5 cellular contexts compared by ENCODE assay signal in genomic region chr3:47505267-47505666, GRCh38. TPM values are rescaled to one million over a fixed set of nuclear protein-coding genes. Genes with fewer than 3 reads are reported as not detected.
DNase-seq lines count a peak whose midpoint lies in the region; ATAC-seq, FAIRE-seq and TF ChIP-seq lines count a peak whose summit lies in the region.
"Not testable (repeated sequence)": the region's sequence is repeated elsewhere in the genome, so short reads cannot be mapped to it uniquely, and the experiment has no call there.

No MANE protein-coding gene starts in this region.

- H2BK120ac ChIP-seq in IMR-90 (ENCODE audit: low read depth, low read length) = not testable (repeated sequence)

- H3K14ac ChIP-seq in IMR-90 (replicated peaks; ENCODE audit: low read depth, low read length) = not testable (repeated sequence)

- not testable (repeated sequence) for H3K9me3 ChIP-seq in IMR-90 (ENCODE audit: control insufficient read depth, insufficient read depth, low read length); K562 (replicated peaks; ENCODE audit: control insufficient read depth, insufficient read depth, low read depth, low read length); HepG2 (ENCODE audit: low read length); spleen

- H2BK5ac ChIP-seq in IMR-90 (ENCODE audit: low read depth, low read length, poor library complexity, severe bottlenecking) = not testable (repeated sequence)

- peaks cover 75% of the 10 kb centered on the region for H3K36me3 Mint-ChIP-seq in GM23338 (ENCODE audit: low read depth)

- not testable (repeated sequence) for H4K8ac ChIP-seq in IMR-90 (ENCODE audit: low read depth in 2 of 2, low read length in 2 of 2)

- TF ChIP-seq EP300 in K562 (IDR thresholded peaks at IDR 0.05; ENCODE audit: low read length); HepG2 (IDR thresholded peaks at IDR 0.05; ENCODE audit: low read depth in 2 of 2, low read length in 2 of 2); HepG2 (CRISPR knock-in tag; IDR thresholded peaks at IDR 0.05; ENCODE audit: borderline replicate concordance): not testable (repeated sequence)

- not testable (repeated sequence) for H3K27me3 ChIP-seq in GM23338 (ENCODE audit: insufficient read depth); IMR-90 (ENCODE audit: control insufficient read depth, insufficient read depth, low read length); K562 (ENCODE audit: control insufficient read depth in 2 of 2, insufficient read depth in 2 of 2, low read length in 2 of 2); HepG2 (ENCODE audit: control insufficient read depth in 1 of 2, insufficient read depth in 2 of 2, low read length in 2 of 2); spleen (replicated peaks in 1 of 7)

- WGBS in IMR-90 (ENCODE audit: extremely low coverage in 2 of 2, insufficient read length in 1 of 2), 2 experiments = no CpG with 5 or more reads among the region's 6 CpGs
- WGBS in K562 (ENCODE audit: insufficient coverage, low coverage, missing lambda C conversion rate) = 94% methylated on average over 6 of the region's 6 CpGs
- 97% methylated on average over 6 of the region's 6 CpGs for WGBS in HepG2 (ENCODE audit: low lambda C conversion rate)
- 95 to 99% (median 97%) methylated on average over 6 of the region's 6 CpGs for WGBS in spleen, 5 donors

- H3K36me3 ChIP-seq in GM23338 (ENCODE audit: insufficient read depth) (peaks cover 34% of the 10 kb centered on the region), IMR-90 (ENCODE audit: control insufficient read depth, insufficient read depth, low read length) (peaks cover 36% of the 10 kb centered on the region), K562 (ENCODE audit: control insufficient read depth, insufficient read depth, low read length) (peaks cover 76% of the 10 kb centered on the region), HepG2 (replicated peaks in 1 of 2; ENCODE audit: control insufficient read depth in 1 of 2, insufficient read depth in 2 of 2, low read length in 2 of 2) (peaks cover 19 to 37% of the 10 kb centered on the region in 2 experiments; a peak in 4 of 5 replicates), spleen (peaks cover 0 to 99% (median 65%) of the 10 kb centered on the region in 6 donors)

- H4K5ac ChIP-seq in IMR-90 (ENCODE audit: low read depth, low read length) = not testable (repeated sequence)

- FAIRE-seq in K562 (lab: Jason Lieb, UNC); HepG2 (lab: Jason Lieb, UNC): not testable (repeated sequence)

- not testable (repeated sequence) for H4K20me1 ChIP-seq in GM23338 (replicated peaks; ENCODE audit: insufficient read depth); IMR-90 (ENCODE audit: insufficient read depth, low read length); K562 (replicated peaks; ENCODE audit: control insufficient read depth, insufficient read depth, low read length); HepG2 (ENCODE audit: insufficient read depth, low read length)

- not testable (repeated sequence) for DNase-seq in GM23338 (ENCODE audit: low spot score); IMR-90; K562 (ENCODE audit: extremely low read depth in 1 of 4, low spot score in 3 of 4); HepG2 (ENCODE audit: low spot score)
- peak; percentile 5 for DNase-seq in spleen

- BruUV-seq in IMR-90 (replicated peaks; lab: Mats Ljungman, UMichigan); K562 (replicated peaks; lab: Mats Ljungman, UMichigan); HepG2 (replicated peaks; lab: Mats Ljungman, UMichigan): not testable (repeated sequence)

- peaks cover 7 to 18% of the 10 kb centered on the region in 2 experiments; a peak in 3 of 4 replicates for H3K79me1 ChIP-seq in IMR-90 (ENCODE audit: low read depth in 1 of 2, low read length in 2 of 2)

- not testable (repeated sequence) for H3K9ac ChIP-seq in IMR-90 (ENCODE audit: low read depth, low read length); K562 (ENCODE audit: insufficient read depth in 1 of 2, low read depth in 2 of 2, low read length in 2 of 2); HepG2 (ENCODE audit: insufficient read depth, low read depth, low read length)

- H3K27ac Mint-ChIP-seq in GM23338 = not testable (repeated sequence)

- peaks cover 19% of the 10 kb centered on the region for H3K4me1 ChIP-seq in GM23338 (ENCODE audit: insufficient read depth)
- not testable (repeated sequence) for H3K4me1 ChIP-seq in IMR-90 (ENCODE audit: control insufficient read depth, insufficient read depth, low read length); HepG2 (ENCODE audit: insufficient read depth, low read length); spleen
- H3K4me1 ChIP-seq in K562 (replicated peaks in 1 of 2; ENCODE audit: control insufficient read depth in 2 of 2, insufficient read depth in 2 of 2, low read length in 2 of 2) = peaks cover 14 to 17% of the 10 kb centered on the region in 2 experiments; a peak in 4 of 5 replicates

- H3F3A ChIP-seq in GM23338 (replicated peaks; ENCODE audit: low read depth) = not testable (repeated sequence)

- not testable (repeated sequence) for TF ChIP-seq CTCF in GM23338 (conservative IDR thresholded peaks at IDR 0.05; ENCODE audit: low read depth in 2 of 2); IMR-90 (conservative IDR thresholded peaks at IDR 0.05; ENCODE audit: low read depth, low read length); K562 (IDR thresholded peaks at IDR 0.05 in 2 of 3, conservative IDR thresholded peaks at IDR 0.05 in 1 of 3; ENCODE audit: insufficient read depth in 2 of 3, low read depth in 1 of 3, low read length in 3 of 3); HepG2 (CRISPR knock-in tag; IDR thresholded peaks at IDR 0.05); spleen (IDR thresholded peaks at IDR 0.05 in 8 of 11, conservative IDR thresholded peaks at IDR 0.05 in 3 of 11)

- H3K18ac ChIP-seq in IMR-90 (ENCODE audit: low read depth, low read length) = not testable (repeated sequence)

- H2AK5ac ChIP-seq in IMR-90 (ENCODE audit: low read depth, low read length) = not testable (repeated sequence)

- intact Hi-C loops in IMR-90 (cut with micrococcal nuclease); K562 (cut with micrococcal nuclease); HepG2 (cut with micrococcal nuclease; ENCODE audit: unreplicated experiment); spleen (cut with DNase I; ENCODE audit: low total_unique reads): not testable (repeated sequence)

- H2BK20ac ChIP-seq in IMR-90 (ENCODE audit: low read depth, low read length) = not testable (repeated sequence)

- H4K91ac ChIP-seq in IMR-90 (ENCODE audit: insufficient read depth, low read depth, low read length) = not testable (repeated sequence)

- not testable (repeated sequence) for H3K4me3 Mint-ChIP-seq in GM23338

- not testable (repeated sequence) for H3K9me2 ChIP-seq in GM23338 (ENCODE audit: insufficient read depth)

- H3K9me1 ChIP-seq in IMR-90 (ENCODE audit: insufficient read depth, low read length); K562 (ENCODE audit: control insufficient read depth, insufficient read depth, low read length): not testable (repeated sequence)

- CTCF ChIA-PET in IMR-90 (lab: Yijun Ruan, JAX); HepG2 (lab: Yijun Ruan, JAX; ENCODE audit: low intra/inter-chr PET ratio, low total read pairs): not testable (repeated sequence)
- CTCF ChIA-PET in K562 (lab: Yijun Ruan, JAX; ENCODE audit: low intra/inter-chr PET ratio) = interaction anchor here (0.6 kb wide), 1 partner anchor 17 kb away, joined by 3 read pairs; no protein-coding TSS in a partner anchor

- H2AK9ac ChIP-seq in IMR-90 (replicated peaks; ENCODE audit: low read depth, low read length, poor library complexity) = not testable (repeated sequence)

- peaks cover 13% of the 10 kb centered on the region; the same call in 1 of the 2 replicates for H3K79me2 ChIP-seq in GM23338 (replicated peaks; ENCODE audit: insufficient read depth)
- not testable (repeated sequence) for H3K79me2 ChIP-seq in K562 (ENCODE audit: control insufficient read depth, insufficient read depth, low read length); HepG2 (ENCODE audit: insufficient read depth, low read length)

- not testable (repeated sequence) for H3K23ac ChIP-seq in IMR-90 (ENCODE audit: low read depth, low read length)

- H3K27me3 Mint-ChIP-seq in GM23338 (ENCODE audit: insufficient read depth, low read depth, poor library complexity) = not testable (repeated sequence)

- in situ Hi-C loops in IMR-90 (cut with MboI; ENCODE audit: low sequenced_read_pairs); K562 (cut with MboI); HepG2 (cut with HindIII; ENCODE audit: extremely low pct_ligation_motif_present, low pct_unique_long_range_greater_than_20kb): not testable (repeated sequence)

- not testable (repeated sequence) for H3K9me3 Mint-ChIP-seq in GM23338

- H3K56ac ChIP-seq in IMR-90 (ENCODE audit: extremely low read depth, insufficient read depth, low read length) = not testable (repeated sequence)

- peaks cover 20% of the 10 kb centered on the region for H3K4me1 Mint-ChIP-seq in GM23338

- H3K4me3 ChIP-seq in GM23338; IMR-90 (ENCODE audit: insufficient read depth, low read depth, low read length); K562; HepG2 (replicated peaks in 1 of 3; ENCODE audit: insufficient read depth in 1 of 3, low read depth in 2 of 3, low read length in 3 of 3); spleen: not testable (repeated sequence)

- H3K4me2 ChIP-seq in GM23338; IMR-90 (ENCODE audit: low read depth, low read length); K562 (ENCODE audit: insufficient read depth, low read length); HepG2 (ENCODE audit: low read depth, low read length): not testable (repeated sequence)

- not testable (repeated sequence) for TF ChIP-seq POLR2A in IMR-90 (IDR thresholded peaks at IDR 0.05; ENCODE audit: low read depth, low read length); K562 (conservative IDR thresholded peaks at IDR 0.05); HepG2 (IDR thresholded peaks at IDR 0.05; ENCODE audit: insufficient read depth in 1 of 2, low read depth in 2 of 2, low read length in 2 of 2); spleen (IDR thresholded peaks at IDR 0.05)

- peak overlapping the region; percentile 81 for H3K27ac ChIP-seq in GM23338 (ENCODE audit: low read depth)
- not testable (repeated sequence) for H3K27ac ChIP-seq in IMR-90 (ENCODE audit: insufficient read depth, low read length); K562 (ENCODE audit: extremely low read depth, low read depth, low read length); HepG2 (ENCODE audit: extremely low read length, insufficient read depth, low read length); spleen

- H2BK15ac ChIP-seq in IMR-90 (ENCODE audit: low read depth, low read length) = not testable (repeated sequence)

- not testable (repeated sequence) for H2AFZ ChIP-seq in GM23338; IMR-90 (replicated peaks; ENCODE audit: low read length, poor library complexity); K562 (ENCODE audit: low read depth, low read length); HepG2 (ENCODE audit: low read length)

- dilution Hi-C loops in IMR-90 (cut with HindIII; ENCODE audit: low sequenced_read_pairs, unreplicated experiment) = not testable (repeated sequence)

- not testable (repeated sequence) for TF ChIP-seq RAD21 in IMR-90 (IDR thresholded peaks at IDR 0.05; ENCODE audit: low read length); K562 (CRISPR knock-in tag; conservative IDR thresholded peaks at IDR 0.05 in 1 of 2, IDR thresholded peaks at IDR 0.05 in 1 of 2); HepG2 (CRISPR knock-in tag; IDR thresholded peaks at IDR 0.05)

- not testable (repeated sequence) for ATAC-seq in GM23338; IMR-90 (ENCODE audit: low read depth); K562; HepG2

- not testable (repeated sequence) for H3K4ac ChIP-seq in IMR-90 (ENCODE audit: low read depth, low read length)

- POLR2A ChIA-PET in IMR-90 (lab: Charles Lee; ENCODE audit: unreplicated experiment); HepG2 (lab: Yijun Ruan, JAX): not testable (repeated sequence)
- POLR2A ChIA-PET in K562 (lab: Yijun Ruan, JAX) = interaction anchor here (1.4 to 2.0 kb wide), 3 partner anchors 10 to 26 kb away, joined by 5 to 7 read pairs (median 6); no protein-coding TSS in a partner anchor

RNA-seq across cellular contexts. Expression of gene ELP6, which starts 8.2 kb away (rescaled TPM):
- 33.7 and 40.5 TPM in 2 replicates for total RNA-seq in GM23338 (2014; rRNA removed; shearing (Covaris generic))
- polyA plus RNA-seq in GM23338 (2016; fragmentation: Nextera tagmentation; extraction: Ambion mirVana) (41.6 and 42.8 TPM in 2 replicates), IMR-90 (2012; rRNA removed) (44.9 and 49.4 TPM in 2 replicates), K562 (2011; rRNA removed) (166 and 198 TPM in 2 replicates), K562 (2014; fragmentation: Illumina TruSeq; extraction: Trizol) (77.7 and 80.1 TPM in 2 replicates), K562 (2014; fragmentation: Nextera tagmentation; extraction: Ambion mirVana) (100 to 1,000 TPM in 1 of 2 experiments, 10 to 100 TPM in 1; 86.1 to 136 TPM), K562 (2014; rRNA removed) (104 and 123 TPM in 2 replicates), HepG2 (2011; rRNA removed) (43.6 and 49.3 TPM in 2 replicates), spleen (10 to 100 TPM; 24.8 to 35.6 (median 30.4) TPM)
- total RNA-seq in IMR-90 (2012; rRNA removed) (26.1 and 31.4 TPM in 2 replicates), K562 (2014; rRNA removed) (76.9 and 81.2 TPM in 2 replicates), K562 (2014; rRNA removed; fragmentation: Illumina TruSeq; extraction: Trizol) (70.8 and 83.3 TPM in 2 replicates), K562 (2015; rRNA removed; fragmentation: Illumina TruSeq; extraction: Trizol) (79.4 and 82.9 TPM in 2 replicates), K562 (2021) (76.9 and 77.0 TPM in 2 replicates), HepG2 (2016; rRNA removed; fragmentation: Illumina TruSeq; extraction: Trizol) (38.6 and 45.0 TPM in 2 replicates), spleen (10 to 100 TPM; 16.6 to 31.9 (median 24.2) TPM)
- polyA plus RNA-seq in IMR-90 (2012; cell fraction: cytosol; rRNA removed) = 53.8 and 59.8 TPM in 2 replicates
- polyA plus RNA-seq in IMR-90 (2012; cell fraction: nucleus; rRNA removed; ENCODE audit: low replicate concordance) = 38.9 and 42.4 TPM in 2 replicates
- 150 and 300 TPM in 2 replicates for total RNA-seq in K562 (2011; cell fraction: chromatin; rRNA removed; ENCODE audit: low replicate concordance)
- 278 and 303 TPM in 2 replicates for total RNA-seq in K562 (2011; cell fraction: nucleolus; rRNA removed)
- 246 and 254 TPM in 2 replicates for total RNA-seq in K562 (2011; cell fraction: nucleoplasm; rRNA removed)
- polyA plus RNA-seq in K562 (2011; cell fraction: cytosol; rRNA removed) = 146 and 171 TPM in 2 replicates
- polyA plus RNA-seq in K562 (2011; cell fraction: nucleus; rRNA removed) = 119 and 128 TPM in 2 replicates
- 60.3 and 72.1 TPM in 2 replicates for polyA plus RNA-seq in K562 (2012)
- polyA minus RNA-seq in K562 (2011; rRNA and poly(A)+ RNA removed) = 111 and 112 TPM in 2 replicates
- polyA minus RNA-seq in K562 (2011; cell fraction: cytosol; rRNA and poly(A)+ RNA removed) = 39.2 and 49.7 TPM in 2 replicates
- 104 and 153 TPM in 2 replicates for polyA minus RNA-seq in K562 (2011; cell fraction: nucleus; rRNA and poly(A)+ RNA removed)
- total RNA-seq in HepG2 (2016; cell fraction: cytosol; rRNA removed; fragmentation: Illumina TruSeq; extraction: Trizol; ENCODE audit: low read depth) = 21.1 and 22.8 TPM in 2 replicates
- 40.9 and 43.5 TPM in 2 replicates for total RNA-seq in HepG2 (2016; cell fraction: insoluble cytoplasmic fraction; rRNA removed; fragmentation: Illumina TruSeq; extraction: Trizol)
- 31.1 and 33.1 TPM in 2 replicates for total RNA-seq in HepG2 (2016; cell fraction: membrane; rRNA removed; fragmentation: Illumina TruSeq; extraction: Trizol)
- total RNA-seq in HepG2 (2016; cell fraction: nucleus; rRNA removed; fragmentation: Illumina TruSeq; extraction: Trizol) = 35.1 and 40.6 TPM in 2 replicates
- polyA plus RNA-seq in HepG2 (2011; cell fraction: cytosol; rRNA removed) = 48.6 and 55.2 TPM in 2 replicates
- 27.3 and 28.8 TPM in 2 replicates for polyA plus RNA-seq in HepG2 (2011; cell fraction: nucleus; rRNA removed)
- 15.1 and 17.2 TPM in 2 replicates for polyA plus RNA-seq in HepG2 (2012)
- polyA plus RNA-seq in HepG2 (2016; cell fraction: cytosol; fragmentation: Illumina TruSeq; extraction: Trizol; ENCODE audit: low read depth) = 15.9 and 19.1 TPM in 2 replicates
- 46.8 and 48.4 TPM in 2 replicates for polyA plus RNA-seq in HepG2 (2016; cell fraction: insoluble cytoplasmic fraction; fragmentation: Illumina TruSeq; extraction: Trizol; ENCODE audit: low read depth)
- polyA plus RNA-seq in HepG2 (2016; cell fraction: membrane; fragmentation: Illumina TruSeq; extraction: Trizol; ENCODE audit: low read depth) = 23.9 and 24.2 TPM in 2 replicates
- polyA plus RNA-seq in HepG2 (2016; cell fraction: nucleus; fragmentation: Illumina TruSeq; extraction: Trizol; ENCODE audit: insufficient read depth, low read depth) = 63.6 and 69.2 TPM in 2 replicates
- polyA minus RNA-seq in HepG2 (2011; rRNA and poly(A)+ RNA removed; ENCODE audit: low replicate concordance) = 60.8 and 110 TPM in 2 replicates
- polyA minus RNA-seq in HepG2 (2011; cell fraction: cytosol; rRNA and poly(A)+ RNA removed) = 12.7 and 18.2 TPM in 2 replicates
- 49.6 and 56.1 TPM in 2 replicates for polyA minus RNA-seq in HepG2 (2011; cell fraction: nucleus; rRNA and poly(A)+ RNA removed)

RNA-seq across cellular contexts. Expression of gene SCAP, which starts 29.5 kb away (rescaled TPM):
- 122 and 141 TPM in 2 replicates for total RNA-seq in GM23338 (2014; rRNA removed; shearing (Covaris generic))
- polyA plus RNA-seq in GM23338 (2016; fragmentation: Nextera tagmentation; extraction: Ambion mirVana) = 30.7 and 35.5 TPM in 2 replicates
- 30.8 and 34.6 TPM in 2 replicates for total RNA-seq in IMR-90 (2012; rRNA removed)
- 25.3 and 27.8 TPM in 2 replicates for polyA plus RNA-seq in IMR-90 (2012; rRNA removed)
- 18.6 and 28.9 TPM in 2 replicates for polyA plus RNA-seq in IMR-90 (2012; cell fraction: cytosol; rRNA removed)
- polyA plus RNA-seq in IMR-90 (2012; cell fraction: nucleus; rRNA removed; ENCODE audit: low replicate concordance) = 44.0 and 90.8 TPM in 2 replicates
- 248 and 515 TPM in 2 replicates for total RNA-seq in K562 (2011; cell fraction: chromatin; rRNA removed; ENCODE audit: low replicate concordance)
- total RNA-seq in K562 (2011; cell fraction: nucleolus; rRNA removed) = 301 and 313 TPM in 2 replicates
- 253 and 254 TPM in 2 replicates for total RNA-seq in K562 (2011; cell fraction: nucleoplasm; rRNA removed)
- 60.7 and 87.6 TPM in 2 replicates for total RNA-seq in K562 (2014; rRNA removed)
- total RNA-seq in K562 (2014; rRNA removed; fragmentation: Illumina TruSeq; extraction: Trizol) = 29.7 and 37.8 TPM in 2 replicates
- 34.6 and 36.5 TPM in 2 replicates for total RNA-seq in K562 (2015; rRNA removed; fragmentation: Illumina TruSeq; extraction: Trizol)
- 97.1 and 104 TPM in 2 replicates for total RNA-seq in K562 (2021)
- polyA plus RNA-seq in K562 (2011; rRNA removed) = 31.3 and 55.8 TPM in 2 replicates
- polyA plus RNA-seq in K562 (2011; cell fraction: cytosol; rRNA removed) = 39.6 and 62.6 TPM in 2 replicates
- 124 and 159 TPM in 2 replicates for polyA plus RNA-seq in K562 (2011; cell fraction: nucleus; rRNA removed)
- polyA plus RNA-seq in K562 (2012) = 68.9 and 85.0 TPM in 2 replicates
- 48.2 and 61.1 TPM in 2 replicates for polyA plus RNA-seq in K562 (2014; fragmentation: Illumina TruSeq; extraction: Trizol)
- 1 to 10 TPM; 2.6 to 3.2 TPM for polyA plus RNA-seq in K562 (2014; fragmentation: Nextera tagmentation; extraction: Ambion mirVana)
- 43.7 and 47.9 TPM in 2 replicates for polyA plus RNA-seq in K562 (2014; rRNA removed)
- 74.0 and 80.8 TPM in 2 replicates for polyA minus RNA-seq in K562 (2011; rRNA and poly(A)+ RNA removed)
- 83.2 and 91.7 TPM in 2 replicates for polyA minus RNA-seq in K562 (2011; cell fraction: cytosol; rRNA and poly(A)+ RNA removed)
- polyA minus RNA-seq in K562 (2011; cell fraction: nucleus; rRNA and poly(A)+ RNA removed) = 53.2 and 90.0 TPM in 2 replicates
- 24.0 and 53.3 TPM in 2 replicates for total RNA-seq in HepG2 (2016; rRNA removed; fragmentation: Illumina TruSeq; extraction: Trizol)
- 52.3 and 54.3 TPM in 2 replicates for total RNA-seq in HepG2 (2016; cell fraction: cytosol; rRNA removed; fragmentation: Illumina TruSeq; extraction: Trizol; ENCODE audit: low read depth)
- 21.9 and 52.8 TPM in 2 replicates for total RNA-seq in HepG2 (2016; cell fraction: insoluble cytoplasmic fraction; rRNA removed; fragmentation: Illumina TruSeq; extraction: Trizol)
- 34.5 and 35.0 TPM in 2 replicates for total RNA-seq in HepG2 (2016; cell fraction: membrane; rRNA removed; fragmentation: Illumina TruSeq; extraction: Trizol)
- 54.5 and 63.6 TPM in 2 replicates for total RNA-seq in HepG2 (2016; cell fraction: nucleus; rRNA removed; fragmentation: Illumina TruSeq; extraction: Trizol)
- 40.4 and 58.7 TPM in 2 replicates for polyA plus RNA-seq in HepG2 (2011; rRNA removed)
- polyA plus RNA-seq in HepG2 (2011; cell fraction: cytosol; rRNA removed) = 31.5 and 35.0 TPM in 2 replicates
- polyA plus RNA-seq in HepG2 (2011; cell fraction: nucleus; rRNA removed) = 134 and 142 TPM in 2 replicates
- 70.2 and 73.6 TPM in 2 replicates for polyA plus RNA-seq in HepG2 (2012)
- 6.4 and 7.0 TPM in 2 replicates for polyA plus RNA-seq in HepG2 (2016; cell fraction: cytosol; fragmentation: Illumina TruSeq; extraction: Trizol; ENCODE audit: low read depth)
- 18.1 and 20.4 TPM in 2 replicates for polyA plus RNA-seq in HepG2 (2016; cell fraction: insoluble cytoplasmic fraction; fragmentation: Illumina TruSeq; extraction: Trizol; ENCODE audit: low read depth)
- polyA plus RNA-seq in HepG2 (2016; cell fraction: membrane; fragmentation: Illumina TruSeq; extraction: Trizol; ENCODE audit: low read depth) = 15.1 and 16.0 TPM in 2 replicates
- 85.3 and 87.4 TPM in 2 replicates for polyA plus RNA-seq in HepG2 (2016; cell fraction: nucleus; fragmentation: Illumina TruSeq; extraction: Trizol; ENCODE audit: insufficient read depth, low read depth)
- 122 and 226 TPM in 2 replicates for polyA minus RNA-seq in HepG2 (2011; rRNA and poly(A)+ RNA removed; ENCODE audit: low replicate concordance)
- polyA minus RNA-seq in HepG2 (2011; cell fraction: cytosol; rRNA and poly(A)+ RNA removed) = 53.2 and 65.6 TPM in 2 replicates
- polyA minus RNA-seq in HepG2 (2011; cell fraction: nucleus; rRNA and poly(A)+ RNA removed) = 49.2 and 66.6 TPM in 2 replicates
- 100 to 1,000 TPM in 3 of 7 donors, 10 to 100 TPM in 4; 70.9 to 116 (median 97.8) TPM for total RNA-seq in spleen
- 10 to 100 TPM; 17.8 to 45.1 (median 29.4) TPM for polyA plus RNA-seq in spleen
